18 cellular contexts compared by ENCODE assay signal in the genomic region with DNA sequence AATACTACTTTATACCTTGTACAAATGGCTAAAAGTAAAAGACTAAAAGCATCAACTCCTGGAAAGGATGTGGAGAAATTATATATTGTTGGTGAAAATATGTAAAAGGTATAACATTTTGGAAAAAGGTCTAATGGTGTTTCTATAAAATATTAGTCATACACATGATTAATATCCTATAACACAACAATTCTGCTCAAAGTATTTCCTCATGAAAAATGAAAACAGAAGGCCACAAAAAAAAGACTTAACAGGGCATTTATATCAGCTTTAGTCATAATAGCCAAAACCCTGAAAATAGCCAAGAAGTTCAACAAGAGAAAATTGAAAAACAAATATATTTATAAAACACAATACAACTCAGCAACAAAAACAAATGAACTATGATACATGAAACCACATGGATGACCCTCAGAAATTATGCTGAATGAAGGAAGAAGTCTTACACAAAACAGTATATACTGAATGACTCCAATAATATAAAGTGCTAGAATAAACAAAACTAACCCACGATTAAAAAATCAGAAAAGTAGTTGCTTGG.
"Had no signal": no experiment of that assay in that cellular context is flagged by ENCODE, and none has a peak within 500 bp of the region (broad histone marks: within the 10 kb centered on the region; RNA-seq: fewer than 3 reads in every experiment).

No MANE protein-coding gene starts in this region.

- H3K9me3 ChIP-seq: ascending aorta, gastrocnemius medialis, left ventricle myocardium inferior, upper lobe of left lung had no signal

- H3K36me3 ChIP-seq: ascending aorta, upper lobe of left lung had no signal

- H3K27ac ChIP-seq: ascending aorta, coronary artery, gastrocnemius medialis, left ventricle myocardium inferior, upper lobe of left lung had no signal

- H3K27me3 ChIP-seq: ascending aorta, gastrocnemius medialis, upper lobe of left lung had no signal

- DNase-seq: activated CD4-positive, alpha-beta memory T cell treated with anti-CD3 and anti-CD28 coated beads, Interleukin-2, amount 10 ng/mL, durations not matched to agents 7 days and 5 days; activated CD4-positive, alpha-beta T cell treated with anti-CD3 and anti-CD28 coated beads, Interleukin-2, amount 10 ng/mL, durations not matched to agents 24 days and 14 days; activated effector memory CD4-positive, alpha-beta T cell treated with Interleukin-2 at 50 U/mL for 16 hours; activated T-cell treated with anti-CD3 and anti-CD28 coated beads, Interleukin-2, amount 50 U/mL, for 72 hours; cerebellar nuclear complex; gastrocnemius medialis; head of caudate nucleus; hypothalamus; left ventricle myocardium inferior; naive thymus-derived CD4-positive, alpha-beta T cell; occipital lobe; stimulated activated CD4-positive, alpha-beta T cell treated with anti-CD3 and anti-CD28 coated beads, Interleukin-4, amount 100 ng/mL, for 1 hour; stimulated activated naive CD4-positive, alpha-beta T cell treated with Interleukin-2 at 50 U/mL for 16 hours; SW 1271; T-helper 2 cell; upper lobe of left lung had no signal

- H3K4me3 ChIP-seq: ascending aorta, coronary artery, gastrocnemius medialis, left ventricle myocardium inferior, upper lobe of left lung had no signal

- H3K4me1 ChIP-seq: gastrocnemius medialis, left ventricle myocardium inferior had no signal
